ENCODE assay signal across 1 cellular context in the genomic region with DNA sequence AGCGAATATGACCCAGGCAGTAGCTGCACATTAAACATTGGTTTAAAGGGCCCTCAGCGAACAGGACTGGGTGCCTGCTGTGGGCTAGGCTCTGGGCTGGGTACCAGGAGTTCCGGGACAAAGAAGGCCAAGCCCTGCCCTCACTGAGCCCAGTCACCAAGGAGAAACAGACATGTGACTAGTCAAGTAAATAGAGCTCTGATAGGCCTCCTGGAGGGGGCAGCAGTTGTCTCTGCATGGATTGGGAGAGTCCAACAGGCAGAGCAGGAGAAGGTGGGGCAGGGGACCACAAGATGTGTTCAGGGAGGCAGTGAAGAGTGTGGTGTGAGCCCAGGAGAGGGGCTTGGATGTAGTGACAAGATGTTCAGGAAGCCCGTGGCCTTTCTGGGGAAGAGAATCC.
A peak's percentile ranks its signal among the peaks of the same experiment; 100 is the strongest.
TF ChIP-seq lines count a peak whose summit lies in the region.

No MANE protein-coding gene starts in this region.

TF ChIP-seq in HepG2, 621 proteins besides CTCF, POLR2A, EP300 and RAD21 (continued from another document and continues in another):
- TF ChIP-seq, protein P1, sequence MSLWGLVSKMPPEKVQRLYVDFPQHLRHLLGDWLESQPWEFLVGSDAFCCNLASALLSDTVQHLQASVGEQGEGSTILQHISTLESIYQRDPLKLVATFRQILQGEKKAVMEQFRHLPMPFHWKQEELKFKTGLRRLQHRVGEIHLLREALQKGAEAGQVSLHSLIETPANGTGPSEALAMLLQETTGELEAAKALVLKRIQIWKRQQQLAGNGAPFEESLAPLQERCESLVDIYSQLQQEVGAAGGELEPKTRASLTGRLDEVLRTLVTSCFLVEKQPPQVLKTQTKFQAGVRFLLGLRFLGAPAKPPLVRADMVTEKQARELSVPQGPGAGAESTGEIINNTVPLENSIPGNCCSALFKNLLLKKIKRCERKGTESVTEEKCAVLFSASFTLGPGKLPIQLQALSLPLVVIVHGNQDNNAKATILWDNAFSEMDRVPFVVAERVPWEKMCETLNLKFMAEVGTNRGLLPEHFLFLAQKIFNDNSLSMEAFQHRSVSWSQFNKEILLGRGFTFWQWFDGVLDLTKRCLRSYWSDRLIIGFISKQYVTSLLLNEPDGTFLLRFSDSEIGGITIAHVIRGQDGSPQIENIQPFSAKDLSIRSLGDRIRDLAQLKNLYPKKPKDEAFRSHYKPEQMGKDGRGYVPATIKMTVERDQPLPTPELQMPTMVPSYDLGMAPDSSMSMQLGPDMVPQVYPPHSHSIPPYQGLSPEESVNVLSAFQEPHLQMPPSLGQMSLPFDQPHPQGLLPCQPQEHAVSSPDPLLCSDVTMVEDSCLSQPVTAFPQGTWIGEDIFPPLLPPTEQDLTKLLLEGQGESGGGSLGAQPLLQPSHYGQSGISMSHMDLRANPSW (CRISPR knock-in tag; IDR thresholded peaks at IDR 0.05; ENCODE audit: borderline replicate concordance), result no peak
- no peak for TF ChIP-seq HDAC6 (IDR thresholded peaks at IDR 0.05; ENCODE audit: low read depth, low read length)
- TF ChIP-seq, protein P2, sequence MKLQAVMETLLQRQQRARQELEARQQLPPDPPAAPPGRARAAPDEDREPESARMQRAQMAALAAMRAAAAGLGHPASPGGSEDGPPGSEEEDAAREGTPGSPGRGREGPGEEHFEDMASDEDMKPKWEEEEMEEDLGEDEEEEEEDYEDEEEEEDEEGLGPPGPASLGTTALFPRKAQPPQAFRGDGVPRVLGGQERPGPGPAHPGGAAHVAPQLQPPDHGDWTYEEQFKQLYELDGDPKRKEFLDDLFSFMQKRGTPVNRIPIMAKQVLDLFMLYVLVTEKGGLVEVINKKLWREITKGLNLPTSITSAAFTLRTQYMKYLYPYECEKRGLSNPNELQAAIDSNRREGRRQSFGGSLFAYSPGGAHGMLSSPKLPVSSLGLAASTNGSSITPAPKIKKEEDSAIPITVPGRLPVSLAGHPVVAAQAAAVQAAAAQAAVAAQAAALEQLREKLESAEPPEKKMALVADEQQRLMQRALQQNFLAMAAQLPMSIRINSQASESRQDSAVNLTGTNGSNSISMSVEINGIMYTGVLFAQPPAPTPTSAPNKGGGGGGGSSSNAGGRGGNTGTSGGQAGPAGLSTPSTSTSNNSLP (IDR thresholded peaks at IDR 0.05; ENCODE audit: low read depth, low read length), result no peak
- TF ChIP-seq, protein P3, sequence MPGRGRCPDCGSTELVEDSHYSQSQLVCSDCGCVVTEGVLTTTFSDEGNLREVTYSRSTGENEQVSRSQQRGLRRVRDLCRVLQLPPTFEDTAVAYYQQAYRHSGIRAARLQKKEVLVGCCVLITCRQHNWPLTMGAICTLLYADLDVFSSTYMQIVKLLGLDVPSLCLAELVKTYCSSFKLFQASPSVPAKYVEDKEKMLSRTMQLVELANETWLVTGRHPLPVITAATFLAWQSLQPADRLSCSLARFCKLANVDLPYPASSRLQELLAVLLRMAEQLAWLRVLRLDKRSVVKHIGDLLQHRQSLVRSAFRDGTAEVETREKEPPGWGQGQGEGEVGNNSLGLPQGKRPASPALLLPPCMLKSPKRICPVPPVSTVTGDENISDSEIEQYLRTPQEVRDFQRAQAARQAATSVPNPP (CRISPR knock-in tag; IDR thresholded peaks at IDR 0.05), result no peak
- TF ChIP-seq, protein P4, sequence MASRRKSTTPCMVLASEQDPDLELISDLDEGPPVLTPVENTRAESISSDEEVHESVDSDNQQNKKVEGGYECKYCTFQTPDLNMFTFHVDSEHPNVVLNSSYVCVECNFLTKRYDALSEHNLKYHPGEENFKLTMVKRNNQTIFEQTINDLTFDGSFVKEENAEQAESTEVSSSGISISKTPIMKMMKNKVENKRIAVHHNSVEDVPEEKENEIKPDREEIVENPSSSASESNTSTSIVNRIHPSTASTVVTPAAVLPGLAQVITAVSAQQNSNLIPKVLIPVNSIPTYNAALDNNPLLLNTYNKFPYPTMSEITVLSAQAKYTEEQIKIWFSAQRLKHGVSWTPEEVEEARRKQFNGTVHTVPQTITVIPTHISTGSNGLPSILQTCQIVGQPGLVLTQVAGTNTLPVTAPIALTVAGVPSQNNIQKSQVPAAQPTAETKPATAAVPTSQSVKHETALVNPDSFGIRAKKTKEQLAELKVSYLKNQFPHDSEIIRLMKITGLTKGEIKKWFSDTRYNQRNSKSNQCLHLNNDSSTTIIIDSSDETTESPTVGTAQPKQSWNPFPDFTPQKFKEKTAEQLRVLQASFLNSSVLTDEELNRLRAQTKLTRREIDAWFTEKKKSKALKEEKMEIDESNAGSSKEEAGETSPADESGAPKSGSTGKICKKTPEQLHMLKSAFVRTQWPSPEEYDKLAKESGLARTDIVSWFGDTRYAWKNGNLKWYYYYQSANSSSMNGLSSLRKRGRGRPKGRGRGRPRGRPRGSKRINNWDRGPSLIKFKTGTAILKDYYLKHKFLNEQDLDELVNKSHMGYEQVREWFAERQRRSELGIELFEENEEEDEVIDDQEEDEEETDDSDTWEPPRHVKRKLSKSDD (CRISPR knock-in tag; IDR thresholded peaks at IDR 0.05; ENCODE audit: low read depth), result no peak
- TF ChIP-seq MAFF (IDR thresholded peaks at IDR 0.05; ENCODE audit: low read depth, low read length), result no peak
- TF ChIP-seq KDM2A (CRISPR knock-in tag; IDR thresholded peaks at IDR 0.05; ENCODE audit: borderline replicate concordance, low read depth), result 0 out of 2 replicates have a peak, but pooled peaks have one; percentile 18
- no peak for TF ChIP-seq TSC22D2 (CRISPR knock-in tag; IDR thresholded peaks at IDR 0.05; ENCODE audit: borderline replicate concordance)
- TF ChIP-seq PITX1 (CRISPR knock-in tag; IDR thresholded peaks at IDR 0.05), result no peak
- no peak for TF ChIP-seq ZSCAN25 (CRISPR knock-in tag; IDR thresholded peaks at IDR 0.05)
- no peak for TF ChIP-seq NCOA2 (CRISPR knock-in tag; IDR thresholded peaks at IDR 0.05)
- TF ChIP-seq GTF2F1 (IDR thresholded peaks at IDR 0.05; ENCODE audit: low read length), result no peak
- no peak for TF ChIP-seq SNRNP70 (IDR thresholded peaks at IDR 0.05; ENCODE audit: low read depth, low read length)
- no peak for TF ChIP-seq ZNF672 (CRISPR knock-in tag; IDR thresholded peaks at IDR 0.05)
- no peak for TF ChIP-seq YEATS2 (CRISPR knock-in tag; IDR thresholded peaks at IDR 0.05; ENCODE audit: borderline replicate concordance)
- no peak for TF ChIP-seq SP4 (CRISPR knock-in tag; IDR thresholded peaks at IDR 0.05)
- TF ChIP-seq, protein P5, sequence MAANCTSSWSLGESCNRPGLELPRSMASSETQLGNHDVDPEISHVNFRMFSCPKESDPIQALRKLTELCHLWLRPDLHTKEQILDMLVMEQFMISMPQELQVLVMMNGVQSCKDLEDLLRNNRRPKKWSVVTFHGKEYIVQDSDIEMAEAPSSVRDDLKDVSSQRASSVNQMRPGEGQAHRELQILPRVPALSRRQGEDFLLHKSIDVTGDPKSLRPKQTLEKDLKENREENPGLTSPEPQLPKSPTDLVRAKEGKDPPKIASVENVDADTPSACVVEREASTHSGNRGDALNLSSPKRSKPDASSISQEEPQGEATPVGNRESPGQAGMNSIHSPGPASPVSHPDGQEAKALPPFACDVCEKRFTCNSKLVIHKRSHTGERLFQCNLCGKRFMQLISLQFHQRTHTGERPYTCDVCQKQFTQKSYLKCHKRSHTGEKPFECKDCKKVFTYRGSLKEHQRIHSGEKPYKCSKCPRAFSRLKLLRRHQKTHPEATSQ (CRISPR knock-in tag; IDR thresholded peaks at IDR 0.05; ENCODE audit: borderline replicate concordance), result no peak
- TF ChIP-seq, protein P6, sequence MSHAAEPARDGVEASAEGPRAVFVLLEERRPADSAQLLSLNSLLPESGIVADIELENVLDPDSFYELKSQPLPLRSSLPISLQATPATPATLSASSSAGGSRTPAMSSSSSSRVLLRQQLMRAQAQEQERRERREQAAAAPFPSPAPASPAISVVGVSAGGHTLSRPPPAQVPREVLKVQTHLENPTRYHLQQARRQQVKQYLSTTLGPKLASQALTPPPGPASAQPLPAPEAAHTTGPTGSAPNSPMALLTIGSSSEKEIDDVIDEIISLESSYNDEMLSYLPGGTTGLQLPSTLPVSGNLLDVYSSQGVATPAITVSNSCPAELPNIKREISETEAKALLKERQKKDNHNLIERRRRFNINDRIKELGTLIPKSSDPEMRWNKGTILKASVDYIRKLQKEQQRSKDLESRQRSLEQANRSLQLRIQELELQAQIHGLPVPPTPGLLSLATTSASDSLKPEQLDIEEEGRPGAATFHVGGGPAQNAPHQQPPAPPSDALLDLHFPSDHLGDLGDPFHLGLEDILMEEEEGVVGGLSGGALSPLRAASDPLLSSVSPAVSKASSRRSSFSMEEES (CRISPR knock-in tag; IDR thresholded peaks at IDR 0.05), result peak; percentile 97
- TF ChIP-seq, protein P7, sequence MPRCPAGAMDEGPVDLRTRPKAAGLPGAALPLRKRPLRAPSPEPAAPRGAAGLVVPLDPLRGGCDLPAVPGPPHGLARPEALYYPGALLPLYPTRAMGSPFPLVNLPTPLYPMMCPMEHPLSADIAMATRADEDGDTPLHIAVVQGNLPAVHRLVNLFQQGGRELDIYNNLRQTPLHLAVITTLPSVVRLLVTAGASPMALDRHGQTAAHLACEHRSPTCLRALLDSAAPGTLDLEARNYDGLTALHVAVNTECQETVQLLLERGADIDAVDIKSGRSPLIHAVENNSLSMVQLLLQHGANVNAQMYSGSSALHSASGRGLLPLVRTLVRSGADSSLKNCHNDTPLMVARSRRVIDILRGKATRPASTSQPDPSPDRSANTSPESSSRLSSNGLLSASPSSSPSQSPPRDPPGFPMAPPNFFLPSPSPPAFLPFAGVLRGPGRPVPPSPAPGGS (CRISPR knock-in tag; IDR thresholded peaks at IDR 0.05), result no peak
- no peak for TF ChIP-seq FOXK1 (CRISPR knock-in tag; IDR thresholded peaks at IDR 0.05; ENCODE audit: borderline replicate concordance, low read depth)
- TF ChIP-seq, protein P8, sequence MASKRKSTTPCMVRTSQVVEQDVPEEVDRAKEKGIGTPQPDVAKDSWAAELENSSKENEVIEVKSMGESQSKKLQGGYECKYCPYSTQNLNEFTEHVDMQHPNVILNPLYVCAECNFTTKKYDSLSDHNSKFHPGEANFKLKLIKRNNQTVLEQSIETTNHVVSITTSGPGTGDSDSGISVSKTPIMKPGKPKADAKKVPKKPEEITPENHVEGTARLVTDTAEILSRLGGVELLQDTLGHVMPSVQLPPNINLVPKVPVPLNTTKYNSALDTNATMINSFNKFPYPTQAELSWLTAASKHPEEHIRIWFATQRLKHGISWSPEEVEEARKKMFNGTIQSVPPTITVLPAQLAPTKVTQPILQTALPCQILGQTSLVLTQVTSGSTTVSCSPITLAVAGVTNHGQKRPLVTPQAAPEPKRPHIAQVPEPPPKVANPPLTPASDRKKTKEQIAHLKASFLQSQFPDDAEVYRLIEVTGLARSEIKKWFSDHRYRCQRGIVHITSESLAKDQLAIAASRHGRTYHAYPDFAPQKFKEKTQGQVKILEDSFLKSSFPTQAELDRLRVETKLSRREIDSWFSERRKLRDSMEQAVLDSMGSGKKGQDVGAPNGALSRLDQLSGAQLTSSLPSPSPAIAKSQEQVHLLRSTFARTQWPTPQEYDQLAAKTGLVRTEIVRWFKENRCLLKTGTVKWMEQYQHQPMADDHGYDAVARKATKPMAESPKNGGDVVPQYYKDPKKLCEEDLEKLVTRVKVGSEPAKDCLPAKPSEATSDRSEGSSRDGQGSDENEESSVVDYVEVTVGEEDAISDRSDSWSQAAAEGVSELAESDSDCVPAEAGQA (IDR thresholded peaks at IDR 0.05; ENCODE audit: low read depth), result no peak
- TF ChIP-seq, protein P8 (CRISPR knock-in tag; IDR thresholded peaks at IDR 0.05; ENCODE audit: borderline replicate concordance), result no peak
- TF ChIP-seq, protein P9, sequence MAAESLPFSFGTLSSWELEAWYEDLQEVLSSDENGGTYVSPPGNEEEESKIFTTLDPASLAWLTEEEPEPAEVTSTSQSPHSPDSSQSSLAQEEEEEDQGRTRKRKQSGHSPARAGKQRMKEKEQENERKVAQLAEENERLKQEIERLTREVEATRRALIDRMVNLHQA (CRISPR knock-in tag; IDR thresholded peaks at IDR 0.05), result no peak
- TF ChIP-seq HOXA5 (CRISPR knock-in tag; IDR thresholded peaks at IDR 0.05), result no peak
- no peak for TF ChIP-seq FLYWCH1 (CRISPR knock-in tag; IDR thresholded peaks at IDR 0.05)
- no peak for TF ChIP-seq ZNF577 (CRISPR knock-in tag; IDR thresholded peaks at IDR 0.05; ENCODE audit: borderline replicate concordance, low read depth)
- TF ChIP-seq ZNF530 (CRISPR knock-in tag; IDR thresholded peaks at IDR 0.05; ENCODE audit: low read depth), result no peak
- TF ChIP-seq, protein P10, sequence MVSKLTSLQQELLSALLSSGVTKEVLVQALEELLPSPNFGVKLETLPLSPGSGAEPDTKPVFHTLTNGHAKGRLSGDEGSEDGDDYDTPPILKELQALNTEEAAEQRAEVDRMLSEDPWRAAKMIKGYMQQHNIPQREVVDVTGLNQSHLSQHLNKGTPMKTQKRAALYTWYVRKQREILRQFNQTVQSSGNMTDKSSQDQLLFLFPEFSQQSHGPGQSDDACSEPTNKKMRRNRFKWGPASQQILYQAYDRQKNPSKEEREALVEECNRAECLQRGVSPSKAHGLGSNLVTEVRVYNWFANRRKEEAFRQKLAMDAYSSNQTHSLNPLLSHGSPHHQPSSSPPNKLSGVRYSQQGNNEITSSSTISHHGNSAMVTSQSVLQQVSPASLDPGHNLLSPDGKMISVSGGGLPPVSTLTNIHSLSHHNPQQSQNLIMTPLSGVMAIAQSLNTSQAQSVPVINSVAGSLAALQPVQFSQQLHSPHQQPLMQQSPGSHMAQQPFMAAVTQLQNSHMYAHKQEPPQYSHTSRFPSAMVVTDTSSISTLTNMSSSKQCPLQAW (CRISPR knock-in tag; IDR thresholded peaks at IDR 0.05), result no peak
- TF ChIP-seq HNRNPLL (IDR thresholded peaks at IDR 0.05; ENCODE audit: low read depth, low read length, poor library complexity, severe bottlenecking), result no peak
- TF ChIP-seq TARDBP (CRISPR knock-in tag; IDR thresholded peaks at IDR 0.05), result no peak
- TF ChIP-seq ELF3 (CRISPR knock-in tag; IDR thresholded peaks at IDR 0.05), result peak; percentile 11; the same call in 1 of the 2 replicates
